Comparison of ENCODE assay signal across 31 cellular contexts in the genomic region with DNA sequence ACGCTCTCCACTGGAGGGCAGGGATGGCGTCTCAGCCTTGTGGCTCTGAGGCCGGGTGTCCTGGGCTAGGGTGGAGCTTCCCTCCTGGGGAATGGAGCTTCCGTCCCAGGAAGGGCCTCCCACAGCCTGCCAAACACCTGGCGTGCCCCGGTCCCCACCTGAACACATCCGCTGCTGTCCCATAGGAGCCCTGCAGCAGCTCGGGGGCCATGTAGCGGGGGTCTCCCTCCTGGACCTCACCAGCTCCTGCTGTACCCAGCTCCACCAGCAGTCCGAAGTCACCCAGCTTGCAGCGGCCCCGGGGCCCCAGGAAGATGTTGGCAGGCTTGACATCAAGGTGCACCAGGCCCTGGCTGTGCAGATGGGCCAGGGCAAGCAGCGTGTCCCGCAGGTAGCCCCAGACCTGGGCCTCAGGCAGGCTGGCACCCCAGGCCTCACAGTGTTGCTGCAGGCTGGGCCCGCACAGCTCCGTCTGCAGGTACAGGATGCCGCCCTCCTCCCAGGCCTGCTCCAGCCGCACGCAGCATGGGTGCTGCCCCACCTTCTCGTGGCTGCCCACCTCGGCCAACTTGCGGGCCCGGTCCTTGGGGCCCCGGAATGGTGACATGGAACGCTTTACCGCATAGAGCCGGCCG. TPM values are rescaled to one million over a fixed set of nuclear protein-coding genes. Genes with fewer than 3 reads are reported as not detected.
"Had no signal": no experiment of that assay in that cellular context is flagged by ENCODE, and none has a peak within 500 bp of the region (broad histone marks: within the 10 kb centered on the region; RNA-seq: fewer than 3 reads in every experiment).

No MANE protein-coding gene starts in this region.

- H3K27ac ChIP-seq: brain microvascular endothelial cell, esophagus squamous epithelium, pancreas, prostate gland, suprapubic skin, tibial artery, upper lobe of right lung, WERI-Rb-1 had no signal

- H3K36me3 ChIP-seq: brain microvascular endothelial cell, pancreas, prostate gland, suprapubic skin, tibial artery, upper lobe of right lung had no signal

- H3K4me3 ChIP-seq: esophagus squamous epithelium, pancreas, prostate gland, smooth muscle cell, suprapubic skin, tibial artery, upper lobe of right lung had no signal

- ATAC-seq: left cardiac atrium, pancreas, upper lobe of right lung had no signal

- FAIRE-seq: astrocyte, frontal cortex, pancreas, TTC549 had no signal

- H3K4me2 ChIP-seq: smooth muscle cell had no signal

- DNase-seq: activated CD4-positive, alpha-beta memory T cell treated with anti-CD3 and anti-CD28 coated beads for 36 hours; activated CD4-positive, alpha-beta T cell treated with anti-CD3 and anti-CD28 coated beads, Interleukin-2, amount 10 ng/mL, durations not matched to agents 24 days and 14 days; activated CD4-positive, CD25-positive, alpha-beta regulatory T cell treated with anti-CD3 and anti-CD28 coated beads, Interleukin-2, amount 50 U/mL, for 72 hours; activated CD8-positive, alpha-beta memory T cell treated with anti-CD3 and anti-CD28 coated beads, Interleukin-2, amount 50 U/mL, for 4 hours; activated gamma-delta T cell treated with Interleukin-2 at 50 U/mL for 16 hours; activated naive CD4-positive, alpha-beta T cell treated with anti-CD3 and anti-CD28 coated beads, Interleukin-2, amount 50 U/mL, for 16 hours; activated T-cell treated with anti-CD3 and anti-CD28 coated beads, Interleukin-2, amount 50 U/mL, for 1 hour; amniotic stem cell; brain microvascular endothelial cell; esophagus squamous epithelium; islet precursor cell; left cardiac atrium; naive B cell; nephron progenitor cell; retina; stimulated activated CD4-positive, alpha-beta T cell treated with anti-CD3 and anti-CD28 coated beads, Interleukin-2, amount 100 ng/mL, for 24 hours; stimulated activated naive CD4-positive, alpha-beta T cell; T-helper 9 cell; tibial artery; upper lobe of right lung; WERI-Rb-1 had no signal

- H3K27me3 ChIP-seq: brain microvascular endothelial cell, pancreas, upper lobe of right lung had no signal

- H3K9me3 ChIP-seq: esophagus squamous epithelium, pancreas, prostate gland, suprapubic skin, tibial artery, upper lobe of right lung had no signal

RNA-seq across cellular contexts. Expression of a gene that starts 11.2 kb away (rescaled TPM):
- total RNA-seq: activated CD4-positive, alpha-beta memory T cell treated with anti-CD3 and anti-CD28 coated beads for 36 hours; chondrocyte; frontal cortex; left cardiac atrium; liver; upper lobe of right lung had no signal
- polyA plus RNA-seq: liver had no signal

RNA-seq across cellular contexts. Expression of a gene that starts 37.4 kb away (rescaled TPM):
- total RNA-seq: activated CD4-positive, alpha-beta memory T cell treated with anti-CD3 and anti-CD28 coated beads for 36 hours; activated CD4-positive, alpha-beta T cell treated with anti-CD3 and anti-CD28 coated beads, Interleukin-2, amount 10 ng/mL, durations not matched to agents 24 days and 14 days; activated CD8-positive, alpha-beta memory T cell treated with anti-CD3 and anti-CD28 coated beads for 36 hours; chondrocyte; esophagus squamous epithelium; frontal cortex; suprapubic skin had no signal

RNA-seq across cellular contexts. Expression of a gene that starts 42.7 kb away (rescaled TPM):
- total RNA-seq: activated CD4-positive, alpha-beta memory T cell treated with anti-CD3 and anti-CD28 coated beads for 36 hours; activated CD4-positive, alpha-beta T cell treated with anti-CD3 and anti-CD28 coated beads, Interleukin-2, amount 10 ng/mL, durations not matched to agents 24 days and 14 days; activated CD8-positive, alpha-beta memory T cell treated with anti-CD3 and anti-CD28 coated beads for 36 hours; esophagus squamous epithelium; left cardiac atrium; suprapubic skin; upper lobe of right lung had no signal
- polyA plus RNA-seq: liver had no signal
